11 cellular contexts compared by ENCODE assay signal in the genomic region with DNA sequence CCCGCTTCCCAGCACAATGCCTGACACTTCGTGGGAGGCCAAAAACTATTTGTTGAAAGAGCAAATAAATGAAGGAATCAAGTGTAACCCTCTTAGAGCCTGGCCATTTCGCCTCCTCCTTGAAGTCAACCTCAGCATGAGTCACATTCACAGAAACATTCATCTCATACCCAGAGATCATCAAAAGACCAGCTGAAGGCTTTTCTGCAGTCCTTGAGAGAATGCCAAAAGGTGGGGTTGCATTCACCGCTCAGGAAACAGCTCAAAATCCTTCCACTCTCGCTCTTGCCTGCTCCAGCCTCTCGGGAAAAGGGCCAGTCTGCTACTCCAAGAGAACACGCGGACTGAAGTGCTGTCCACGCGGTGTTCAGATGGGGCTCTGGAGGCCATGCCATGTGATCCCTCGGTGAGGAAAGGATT.
A peak's percentile ranks its signal among the peaks of the same experiment; 100 is the strongest.
DNase-seq lines count a peak whose midpoint lies in the region; ATAC-seq, FAIRE-seq and TF ChIP-seq lines count a peak whose summit lies in the region.
"Had no signal": no experiment of that assay in that cellular context is flagged by ENCODE, and none has a peak within 500 bp of the region (broad histone marks: within the 10 kb centered on the region; RNA-seq: fewer than 3 reads in every experiment).

No MANE protein-coding gene starts in this region.

- no peak overlapping the region for H2AFZ ChIP-seq in keratinocyte (ENCODE audit: control insufficient read depth, low read length)

- H3K4me1 ChIP-seq in keratinocyte (ENCODE audit: control insufficient read depth, extremely low read depth, insufficient read depth, low read length) = peaks cover 23% of the 10 kb centered on the region

- H4K20me1 ChIP-seq in keratinocyte (ENCODE audit: control insufficient read depth, extremely low read depth, insufficient read depth, low read length) = no peaks in the 10 kb centered on the region

- DNase-seq in A172 (ENCODE audit: low spot score) (peak; percentile 81), GM10248 (ENCODE audit: extremely low spot score) (peak; percentile 43), activated B cell treated with CpG ODN at 0.5 μM for 24 hours (no peak), keratinocyte (ENCODE audit: low read depth, low spot score) (no peak), DMS 273 treated with DMSO at 0.1 percent for 48 hours (lab: John Stamatoyannopoulos, UW) (no peak), GM13977 (ENCODE audit: low spot score) (no peak), natural killer cell (no peak)
- DNase-seq: NCI-H2107 had no signal

- POLR2A ChIA-PET in GM10248 (lab: Yijun Ruan, JAX) = no interaction called here
- POLR2A ChIA-PET in activated B cell treated with CpG ODN at 0.5 μM for 24 hours (lab: Charles Lee) = no interaction called here

- dilution Hi-C loops in keratinocyte (cut with MboI; ENCODE audit: extremely low pct_ligation_motif_present, low sequenced_read_pairs) = no loop called here

- H3K27ac Mint-ChIP-seq in activated B cell treated with CpG ODN at 0.5 μM for 24 hours (peak overlapping the region; percentile 18), natural killer cell (no peak overlapping the region)
- H3K27ac Mint-ChIP-seq: activated T-helper 1 cell treated with anti-CD3 and anti-CD28 coated beads, Interleukin-12 subunit alpha, Interleukin-12 subunit beta, Interleukin-2, Interleukin-4 antibody, amounts not matched to agents 30 ng/mL and 10 ng/mL and 1 ng/mL, durations not matched to agents 14 hours and 24 hours and 36 hours had no signal

- intact Hi-C loops in activated B cell treated with CpG ODN at 0.5 μM for 24 hours (cut with micrococcal nuclease) (no loop called here), natural killer cell (cut with micrococcal nuclease) (no loop called here)

- H3K9me3 ChIP-seq in keratinocyte (ENCODE audit: control insufficient read depth, low read depth, low read length) = no peaks in the 10 kb centered on the region

- ATAC-seq in activated B cell treated with CpG ODN at 0.5 μM for 24 hours (ENCODE audit: low read depth) (peak; percentile 14), HG02610 (IDR thresholded peaks at IDR 0.05; ENCODE audit: unreplicated experiment) (no peak), natural killer cell (no peak)

- in situ Hi-C loops in GM13977 (cut with MboI; ENCODE audit: low pct_unique_long_range_greater_than_20kb, low sequenced_read_pairs, unreplicated experiment) = no loop called here

- H3K4me1 Mint-ChIP-seq in activated B cell treated with CpG ODN at 0.5 μM for 24 hours (peaks cover 19% of the 10 kb centered on the region), natural killer cell (peaks cover 0 to 6% of the 10 kb centered on the region in 2 donors)

- peaks cover 19% of the 10 kb centered on the region for H3K27me3 ChIP-seq in keratinocyte (ENCODE audit: control insufficient read depth, extremely low read depth, insufficient read depth, low read length)

- H3K36me3 Mint-ChIP-seq in activated B cell treated with CpG ODN at 0.5 μM for 24 hours (ENCODE audit: low read depth) = no peaks in the 10 kb centered on the region
- H3K36me3 Mint-ChIP-seq in natural killer cell = no peaks in the 10 kb centered on the region

- peaks cover 3% of the 10 kb centered on the region for H3K9me1 ChIP-seq in keratinocyte (ENCODE audit: control insufficient read depth, extremely low read depth, insufficient read depth, low read length)

- no peak overlapping the region for H3K9ac ChIP-seq in keratinocyte (ENCODE audit: control insufficient read depth, extremely low read depth, insufficient read depth, low read length)

- H3K79me2 ChIP-seq in keratinocyte (ENCODE audit: control insufficient read depth, insufficient read depth, low read length) = no peaks in the 10 kb centered on the region

- no peak overlapping the region for H3K27ac ChIP-seq in keratinocyte (ENCODE audit: control insufficient read depth, insufficient read depth, low read length)

- peak overlapping the region; percentile 60 for H3K4me2 ChIP-seq in keratinocyte (ENCODE audit: control insufficient read depth, extremely low read depth, insufficient read depth, low read depth, low read length)

- no peaks in the 10 kb centered on the region for H3K36me3 ChIP-seq in keratinocyte (ENCODE audit: control insufficient read depth in 2 of 2, extremely low read depth in 1 of 2, insufficient read depth in 2 of 2, low read length in 2 of 2)

- TF ChIP-seq CTCF in GM10248 (IDR thresholded peaks at IDR 0.05; ENCODE audit: control extremely low read depth, extremely low read depth, low read depth, missing control alignments) = no peak
- TF ChIP-seq CTCF in activated B cell treated with CpG ODN at 0.5 μM for 24 hours (IDR thresholded peaks at IDR 0.05) = no peak
- TF ChIP-seq CTCF in keratinocyte (optimal IDR thresholded peaks at IDR 0.05 in 1 of 3, IDR thresholded peaks at IDR 0.05 in 1 of 3, conservative IDR thresholded peaks at IDR 0.05 in 1 of 3; ENCODE audit: extremely low read depth in 1 of 3, insufficient read depth in 2 of 3, low read length in 3 of 3) = no peak
- TF ChIP-seq CTCF in GM13977 (IDR thresholded peaks at IDR 0.05; ENCODE audit: extremely low read depth, insufficient read depth, missing control alignments) = no peak
- TF ChIP-seq CTCF in natural killer cell (IDR thresholded peaks at IDR 0.05) = no peak

- H3K27me3 Mint-ChIP-seq in activated B cell treated with CpG ODN at 0.5 μM for 24 hours (peaks cover 32% of the 10 kb centered on the region), natural killer cell (ENCODE audit: low read depth in 2 of 2) (peaks cover 23 to 26% of the 10 kb centered on the region in 2 donors)

- H3K4me3 Mint-ChIP-seq in activated B cell treated with CpG ODN at 0.5 μM for 24 hours (no peak overlapping the region), natural killer cell (no peak overlapping the region)
- H3K4me3 Mint-ChIP-seq: activated T-helper 1 cell treated with anti-CD3 and anti-CD28 coated beads, Interleukin-12 subunit alpha, Interleukin-12 subunit beta, Interleukin-2, Interleukin-4 antibody, amounts not matched to agents 30 ng/mL and 10 ng/mL and 1 ng/mL, durations not matched to agents 14 hours and 24 hours and 36 hours had no signal

- CTCF ChIA-PET in GM10248 (lab: Yijun Ruan, JAX) = interaction anchor here (1.0 to 9.8 kb wide), 6 partner anchors 9 to 114 kb away, joined by 3 to 57 read pairs (median 3); no protein-coding TSS in a partner anchor
- CTCF ChIA-PET in activated B cell treated with CpG ODN at 0.5 μM for 24 hours (lab: Charles Lee) = interaction anchor here (0.9 kb wide), 2 partner anchors 113 to 147 kb away, joined by 3 read pairs; no protein-coding TSS in a partner anchor

- peak overlapping the region in 2 of 3 experiments; percentile 8 to 35 for H3K4me3 ChIP-seq in keratinocyte (ENCODE audit: control insufficient read depth in 2 of 3, extremely low read depth in 1 of 3, insufficient read depth in 2 of 3, low read depth in 1 of 3, low read length in 3 of 3)

- peak; percentile 96 for FAIRE-seq in keratinocyte (lab: Jason Lieb, UNC)
- FAIRE-seq: H1 had no signal

- no peaks in the 10 kb centered on the region for H3K9me3 Mint-ChIP-seq in activated B cell treated with CpG ODN at 0.5 μM for 24 hours
- H3K9me3 Mint-ChIP-seq in natural killer cell = peaks cover 3% of the 10 kb centered on the region in 2 donors
- H3K9me3 Mint-ChIP-seq: activated T-helper 1 cell treated with anti-CD3 and anti-CD28 coated beads, Interleukin-12 subunit alpha, Interleukin-12 subunit beta, Interleukin-2, Interleukin-4 antibody, amounts not matched to agents 30 ng/mL and 10 ng/mL and 1 ng/mL, durations not matched to agents 14 hours and 24 hours and 36 hours had no signal

Comparison
In these comparisons a context has a peak if more than half of its experiments do, and no peak if none do; other contexts are left out.
1. DNase-seq: peak in A172 (single experiment) and GM10248 (single experiment); none in activated B cell treated with CpG ODN at 0.5 μM for 24 hours (single experiment), keratinocyte (single experiment), DMS 273 treated with DMSO at 0.1 percent for 48 hours (single experiment), GM13977 (single experiment) and natural killer cell (single experiment).